In the genomic region with DNA sequence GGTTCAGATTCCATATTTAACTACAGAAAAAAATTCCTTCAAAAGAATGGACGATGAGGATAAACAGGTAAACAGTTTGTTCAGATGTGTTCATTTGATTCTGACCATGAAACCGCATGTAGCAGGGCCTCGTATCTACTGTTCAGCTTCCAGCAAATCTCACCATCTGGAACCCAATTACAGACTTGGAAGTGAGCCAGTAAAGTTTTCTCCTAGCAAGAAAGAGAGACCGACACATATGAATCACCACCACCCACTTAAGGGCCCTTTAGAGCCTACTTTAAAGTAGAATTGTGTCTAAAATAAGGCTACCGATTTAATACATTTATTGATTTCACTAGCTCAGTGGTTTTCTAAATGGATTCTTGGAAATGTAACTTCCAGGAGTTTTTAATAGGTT, we compare ENCODE assay signal across 11 cellular contexts.
DNase-seq lines count a peak whose midpoint lies in the region; ATAC-seq, FAIRE-seq and TF ChIP-seq lines count a peak whose summit lies in the region.
"Had no signal": no experiment of that assay in that cellular context is flagged by ENCODE, and none has a peak within 500 bp of the region (broad histone marks: within the 10 kb centered on the region; RNA-seq: fewer than 3 reads in every experiment).

No MANE protein-coding gene starts in this region.

- H4K20me1 ChIP-seq in astrocyte (ENCODE audit: insufficient read depth, low read length) (no peaks in the 10 kb centered on the region), hepatocyte (ENCODE audit: insufficient read depth, poor library complexity, severe bottlenecking) (no peaks in the 10 kb centered on the region), smooth muscle cell (ENCODE audit: low read depth) (no peaks in the 10 kb centered on the region)

- H3K27me3 ChIP-seq in astrocyte (ENCODE audit: insufficient read depth, low read length) (no peaks in the 10 kb centered on the region), hepatocyte (no peaks in the 10 kb centered on the region), smooth muscle cell (ENCODE audit: low read depth) (no peaks in the 10 kb centered on the region)

- no peak for ATAC-seq in HG03565 (IDR thresholded peaks at IDR 0.05; ENCODE audit: unreplicated experiment)
- ATAC-seq in HG02870 (IDR thresholded peaks at IDR 0.05; ENCODE audit: unreplicated experiment) = no peak

- H3K9ac ChIP-seq in astrocyte (ENCODE audit: low read length) = no peak overlapping the region
- no peak overlapping the region for H3K9ac ChIP-seq in smooth muscle cell (ENCODE audit: low read depth)
- H3K9ac ChIP-seq: BLaER1 treated with 17β-estradiol and CSF1 and Interleukin-3, amounts not matched to agents 10 nM and 100 nM had no signal

- H3K9me3 ChIP-seq in astrocyte (ENCODE audit: insufficient read depth, low read depth, low read length) (no peaks in the 10 kb centered on the region), hepatocyte (ENCODE audit: low read depth) (no peaks in the 10 kb centered on the region), smooth muscle cell (replicated peaks; ENCODE audit: low read depth) (no peaks in the 10 kb centered on the region)
- H3K9me3 ChIP-seq: BLaER1 treated with 17β-estradiol and CSF1 and Interleukin-3, amounts not matched to agents 10 nM and 100 nM had no signal

- no peak overlapping the region for H2AFZ ChIP-seq in astrocyte (ENCODE audit: low read depth, low read length)
- no peak overlapping the region for H2AFZ ChIP-seq in hepatocyte
- H2AFZ ChIP-seq in smooth muscle cell (ENCODE audit: low read depth) = no peak overlapping the region

- H3K4me1 ChIP-seq in astrocyte (ENCODE audit: insufficient read depth, low read length) = no peaks in the 10 kb centered on the region
- peaks cover 3% of the 10 kb centered on the region for H3K4me1 ChIP-seq in hepatocyte (ENCODE audit: insufficient read depth)
- H3K4me1 ChIP-seq in smooth muscle cell (ENCODE audit: low read depth) = no peaks in the 10 kb centered on the region

- no peaks in the 10 kb centered on the region for H3K27me3 Mint-ChIP-seq in astrocyte (ENCODE audit: low read depth, unreplicated experiment)

- TF ChIP-seq CTCF in astrocyte (IDR thresholded peaks at IDR 0.05; ENCODE audit: insufficient read depth, low read depth, low read length) (no peak), hepatocyte (IDR thresholded peaks at IDR 0.05; ENCODE audit: poor library complexity) (no peak), smooth muscle cell (IDR thresholded peaks at IDR 0.05; ENCODE audit: borderline replicate concordance, insufficient read depth, poor library complexity, severe bottlenecking) (no peak)

- H3K4me2 ChIP-seq in astrocyte (ENCODE audit: low read length) (peak overlapping the region; percentile 15), hepatocyte (no peak overlapping the region), smooth muscle cell (no peak overlapping the region)

- no peaks in the 10 kb centered on the region for H3K36me3 Mint-ChIP-seq in astrocyte (ENCODE audit: low read depth, unreplicated experiment)

- FAIRE-seq in astrocyte (lab: Jason Lieb, UNC) = no peak

- H3F3A ChIP-seq in smooth muscle cell (ENCODE audit: low read depth) = no peaks in the 10 kb centered on the region

- peaks cover 6% of the 10 kb centered on the region for H3K4me1 Mint-ChIP-seq in astrocyte (ENCODE audit: low read depth, unreplicated experiment)

- H3K79me2 ChIP-seq in astrocyte (ENCODE audit: insufficient read depth, low read length) (no peaks in the 10 kb centered on the region), hepatocyte (no peaks in the 10 kb centered on the region), smooth muscle cell (ENCODE audit: low read depth) (no peaks in the 10 kb centered on the region)

- H3K36me3 ChIP-seq in astrocyte (ENCODE audit: insufficient read depth, low read length) = no peaks in the 10 kb centered on the region
- no peaks in the 10 kb centered on the region for H3K36me3 ChIP-seq in hepatocyte (replicated peaks; ENCODE audit: insufficient read depth, low read depth)
- H3K36me3 ChIP-seq in smooth muscle cell (ENCODE audit: low read depth) = no peaks in the 10 kb centered on the region
- H3K36me3 ChIP-seq: BLaER1 treated with 17β-estradiol and CSF1 and Interleukin-3, amounts not matched to agents 10 nM and 100 nM had no signal

- DNase-seq in DMS 273 (lab: John Stamatoyannopoulos, UW; ENCODE audit: unreplicated experiment) (peak; percentile 98), NCI-H1694 treated with DMSO at 0.1 percent for 48 hours (lab: John Stamatoyannopoulos, UW) (peak; percentile 11), astrocyte (ENCODE audit: low read depth) (peak; percentile 84), hepatocyte (ENCODE audit: low spot score) (peak; percentile 14), smooth muscle cell (lab: John Stamatoyannopoulos, UW; ENCODE audit: unreplicated experiment) (no peak), SK-N-DZ (ENCODE audit: low spot score) (no peak)
- DNase-seq: activated naive CD4-positive, alpha-beta T cell treated with anti-CD3 and anti-CD28 coated beads, Interleukin-2, amount 50 U/mL, for 16 hours; effector CD8-positive, alpha-beta T cell had no signal

- H3K27ac Mint-ChIP-seq in astrocyte (ENCODE audit: unreplicated experiment) = no peak overlapping the region

- WGBS in hepatocyte (ENCODE audit: low lambda C conversion rate, missing lambda C conversion rate) = 72% methylated on average over 5 of the region's 5 CpGs
- WGBS in smooth muscle cell (ENCODE audit: low lambda C conversion rate) = 42% methylated on average over 5 of the region's 5 CpGs

- H3K4me3 Mint-ChIP-seq in astrocyte (ENCODE audit: unreplicated experiment) = no peak overlapping the region

- H3K27ac ChIP-seq in astrocyte (ENCODE audit: low read depth, low read length) (no peak overlapping the region), hepatocyte (no peak overlapping the region), smooth muscle cell (ENCODE audit: low read depth) (no peak overlapping the region)
- H3K27ac ChIP-seq: BLaER1 treated with 17β-estradiol and CSF1 and Interleukin-3, amounts not matched to agents 10 nM and 100 nM had no signal

- H3K4me3 ChIP-seq in astrocyte (ENCODE audit: insufficient read depth, low read depth, low read length) = no peak overlapping the region
- no peak overlapping the region for H3K4me3 ChIP-seq in hepatocyte
- H3K4me3 ChIP-seq in smooth muscle cell = no peak overlapping the region
- H3K4me3 ChIP-seq: BLaER1 treated with 17β-estradiol and CSF1 and Interleukin-3, amounts not matched to agents 10 nM and 100 nM had no signal

- no peaks in the 10 kb centered on the region for H3K9me2 ChIP-seq in hepatocyte (replicated peaks; ENCODE audit: insufficient read depth)

- no peaks in the 10 kb centered on the region for H3K9me3 Mint-ChIP-seq in astrocyte (ENCODE audit: unreplicated experiment)

Comparison
In these comparisons a context has a peak if more than half of its experiments do, and no peak if none do; other contexts are left out.
1. DNase-seq: peak in DMS 273 (single experiment), NCI-H1694 treated with DMSO at 0.1 percent for 48 hours (single experiment), astrocyte (single experiment) and hepatocyte (single experiment); none in smooth muscle cell (single experiment) and SK-N-DZ (single experiment).